7 cellular contexts compared by ENCODE assay signal in genomic region chr17:77107506-77108433, GRCh38. TPM values are rescaled to one million over a fixed set of nuclear protein-coding genes. Genes with fewer than 3 reads are reported as not detected.
A peak's percentile ranks its signal among the peaks of the same experiment; 100 is the strongest.
DNase-seq lines count a peak whose midpoint lies in the region; ATAC-seq lines count a peak whose summit lies in the region.

No MANE protein-coding gene starts in this region.

- peaks cover 3% of the 10 kb centered on the region for H3K36me3 Mint-ChIP-seq in activated naive CD8-positive, alpha-beta T cell treated with anti-CD3 and anti-CD28 coated beads, Interleukin-2, amount 50 U/mL, for 24 hours (ENCODE audit: low read depth)

- no peaks in the 10 kb centered on the region for H3K9me3 Mint-ChIP-seq in activated naive CD8-positive, alpha-beta T cell treated with anti-CD3 and anti-CD28 coated beads, Interleukin-2, amount 50 U/mL, for 24 hours

- no peaks in the 10 kb centered on the region for H3K27me3 Mint-ChIP-seq in activated naive CD8-positive, alpha-beta T cell treated with anti-CD3 and anti-CD28 coated beads, Interleukin-2, amount 50 U/mL, for 24 hours

- H3K4me1 Mint-ChIP-seq in activated naive CD8-positive, alpha-beta T cell treated with anti-CD3 and anti-CD28 coated beads, Interleukin-2, amount 50 U/mL, for 24 hours: peaks cover 59% of the 10 kb centered on the region

- peak overlapping the region; percentile 72 for H3K4me3 Mint-ChIP-seq in activated naive CD8-positive, alpha-beta T cell treated with anti-CD3 and anti-CD28 coated beads, Interleukin-2, amount 50 U/mL, for 24 hours

- DNase-seq in GM19240 (ENCODE audit: insufficient read length, low spot score) (peak; percentile 36), ACHN (no peak), mesenteric fat pad (ENCODE audit: low spot score) (no peak), NCI-H1694 (lab: John Stamatoyannopoulos, UW) (no peak)
- peak; percentile 80 for DNase-seq in activated naive CD8-positive, alpha-beta T cell treated with anti-CD3 and anti-CD28 coated beads, Interleukin-2, amount 50 U/mL, for 24 hours
- peak in 2 of 3 experiments; percentile 30 to 45 for DNase-seq in stimulated activated CD4-positive, alpha-beta T cell treated with anti-CD3 and anti-CD28 coated beads, TNF-alpha, amount 100 ng/mL, for 4 hours (ENCODE audit: low read depth in 3 of 3)

- in situ Hi-C loops in ACHN (cut with HindIII; ENCODE audit: low pct_ligation_motif_present, low pct_unique_long_range_greater_than_20kb, low sequenced_read_pairs): no loop called here

- ATAC-seq in HG03442 (IDR thresholded peaks at IDR 0.05; ENCODE audit: unreplicated experiment): peak; percentile 54
- ATAC-seq in activated naive CD8-positive, alpha-beta T cell treated with anti-CD3 and anti-CD28 coated beads, Interleukin-2, amount 50 U/mL, for 24 hours: peak; percentile 93

- H3K27ac Mint-ChIP-seq in activated naive CD8-positive, alpha-beta T cell treated with anti-CD3 and anti-CD28 coated beads, Interleukin-2, amount 50 U/mL, for 24 hours: peak overlapping the region; percentile 91

RNA-seq across cellular contexts. Expression of gene SEC14L1, which starts 33.0 kb away (rescaled TPM):
- total RNA-seq in mesenteric fat pad: 192 TPM

Comparison
In these comparisons a context has a peak if more than half of its experiments do, and no peak if none do; other contexts are left out.
1. DNase-seq: peak in GM19240 (single experiment), activated naive CD8-positive, alpha-beta T cell treated with anti-CD3 and anti-CD28 coated beads, Interleukin-2, amount 50 U/mL, for 24 hours (single experiment) and stimulated activated CD4-positive, alpha-beta T cell treated with anti-CD3 and anti-CD28 coated beads, TNF-alpha, amount 100 ng/mL, for 4 hours (2 of 3); none in ACHN (single experiment), mesenteric fat pad (single experiment) and NCI-H1694 (single experiment).